Comparison of ENCODE assay signal across 1 cellular context in genomic region chr11:116871248-116871647, GRCh38.
TF ChIP-seq lines count a peak whose summit lies in the region.

No MANE protein-coding gene starts in this region.

TF ChIP-seq in IMR-90, 13 proteins besides CTCF, POLR2A, EP300 and RAD21:
- TF ChIP-seq FOS (IDR thresholded peaks at IDR 0.05; ENCODE audit: low read depth, low read length) = no peak
- no peak for TF ChIP-seq MAZ (IDR thresholded peaks at IDR 0.05; ENCODE audit: borderline replicate concordance, low read depth, low read length)
- TF ChIP-seq BHLHE40 (IDR thresholded peaks at IDR 0.05; ENCODE audit: low read depth, low read length) = no peak
- TF ChIP-seq CHD1 (IDR thresholded peaks at IDR 0.05; ENCODE audit: low read depth, low read length) = no peak
- TF ChIP-seq ELK1 (IDR thresholded peaks at IDR 0.05; ENCODE audit: borderline replicate concordance, low read depth, low read length) = no peak
- TF ChIP-seq CEBPB (IDR thresholded peaks at IDR 0.05; ENCODE audit: low read depth, low read length) = no peak
- TF ChIP-seq SMC3 (IDR thresholded peaks at IDR 0.05; ENCODE audit: low read depth, low read length) = no peak
- TF ChIP-seq MXI1 (IDR thresholded peaks at IDR 0.05; ENCODE audit: borderline replicate concordance, low read depth, low read length) = no peak
- no peak for TF ChIP-seq USF2 (IDR thresholded peaks at IDR 0.05; ENCODE audit: low read depth, low read length)
- no peak for TF ChIP-seq NFE2L2 (IDR thresholded peaks at IDR 0.05; ENCODE audit: low read depth, low read length)
- TF ChIP-seq RFX5 (IDR thresholded peaks at IDR 0.05; ENCODE audit: low read depth, low read length) = no peak
- no peak for TF ChIP-seq RCOR1 (IDR thresholded peaks at IDR 0.05; ENCODE audit: insufficient replicate concordance, low read length)
- no peak for TF ChIP-seq MAFK (IDR thresholded peaks at IDR 0.05; ENCODE audit: low read depth, low read length)
